Comparison of ENCODE assay signal across 1 cellular context in the genomic region with DNA sequence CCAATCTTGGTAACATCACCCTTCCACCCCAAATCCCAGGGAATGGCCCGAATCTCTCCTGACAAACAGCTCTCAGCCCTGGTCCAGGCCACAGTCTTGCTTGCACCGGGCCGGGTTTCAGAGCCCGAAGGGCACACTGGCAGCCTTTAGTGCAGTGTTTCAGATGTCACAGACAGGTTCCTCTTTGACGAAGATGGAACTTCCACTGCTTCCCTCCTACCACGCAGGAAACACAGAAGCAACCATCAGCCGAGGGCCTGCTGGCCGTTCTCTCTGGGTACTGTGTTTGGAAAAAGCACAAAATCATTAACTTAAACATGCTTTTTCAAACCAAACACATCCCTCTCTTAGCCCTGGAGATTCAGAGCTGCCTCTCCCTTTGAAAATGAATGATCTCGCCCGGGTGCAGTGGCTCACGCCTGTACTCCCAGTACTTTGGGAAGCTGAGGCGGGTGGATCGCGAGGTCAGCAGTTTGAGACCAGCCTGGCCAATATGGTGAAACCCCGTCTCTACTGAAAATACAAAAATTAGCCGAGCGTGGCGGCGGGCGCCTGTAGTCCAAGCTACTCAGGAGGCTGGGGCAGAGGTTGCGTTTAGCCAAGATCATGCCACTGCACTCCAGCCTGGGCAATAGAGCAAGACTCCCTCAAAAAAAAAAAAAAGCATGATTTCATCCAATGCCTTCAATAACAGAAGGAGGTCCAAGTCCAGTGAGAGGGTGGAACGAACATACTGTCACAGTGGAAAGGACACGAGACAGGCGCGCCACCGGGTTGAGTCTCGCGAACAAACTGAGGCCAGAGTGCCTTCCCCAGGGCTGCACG.
TF ChIP-seq lines count a peak whose summit lies in the region.

No MANE protein-coding gene starts in this region.

TF ChIP-seq in HEK293T, 16 proteins besides CTCF, POLR2A, EP300 and RAD21:
- TF ChIP-seq ZNF384 (IDR thresholded peaks at IDR 0.05) = peak; percentile 39; the same call in 1 of the 2 replicates
